8 cellular contexts compared by ENCODE assay signal in genomic region chr19:16325161-16325527, GRCh38. TPM values are rescaled to one million over a fixed set of nuclear protein-coding genes. Genes with fewer than 3 reads are reported as not detected.
A peak's percentile ranks its signal among the peaks of the same experiment; 100 is the strongest.
DNase-seq lines count a peak whose midpoint lies in the region; ATAC-seq lines count a peak whose summit lies in the region.

No MANE protein-coding gene starts in this region.

- no peaks in the 10 kb centered on the region for H3K36me3 ChIP-seq in HUES6 (ENCODE audit: control insufficient read depth, insufficient read depth, low read length)

- H3K4me3 ChIP-seq in HUES6 (ENCODE audit: low read depth, low read length): peak overlapping the region; percentile 61

- intact Hi-C loops in Right ventricle myocardium superior (cut with DNase I): no loop called here
- intact Hi-C loops in sciatic nerve (cut with DNase I): loop anchor here (10.0 kb wide), 1 partner anchor 70 kb away; no protein-coding TSS in a partner anchor

- peak; percentile 12 for DNase-seq in NCI-H2196 (lab: John Stamatoyannopoulos, UW; ENCODE audit: unreplicated experiment)
- DNase-seq in NCI-H2196 treated with DMSO at 0.1 percent for 48 hours (lab: John Stamatoyannopoulos, UW; ENCODE audit: unreplicated experiment): no peak
- DNase-seq in activated T-helper 9 cell treated with anti-CD3 and anti-CD28 coated beads, Interleukin-2, amount 50 U/mL, for 16 hours (ENCODE audit: low read depth): peak; percentile 34
- peak; percentile 78 for DNase-seq in Right ventricle myocardium superior
- peak; percentile 74 for DNase-seq in sciatic nerve (ENCODE audit: low spot score)
- no peak for DNase-seq in middle frontal gyrus (ENCODE audit: extremely low spot score, low spot score)

- H3K9me3 ChIP-seq in HUES6 (ENCODE audit: control insufficient read depth, insufficient read depth, low read depth, low read length): no peaks in the 10 kb centered on the region

- H3K9ac ChIP-seq in HUES6 (ENCODE audit: low read length): no peak overlapping the region

- peak; percentile 6 for ATAC-seq in Right ventricle myocardium superior (ENCODE audit: poor library complexity)
- no peak for ATAC-seq in sciatic nerve
- no peak for ATAC-seq in GM21381 (IDR thresholded peaks at IDR 0.05; ENCODE audit: unreplicated experiment)

- H3K4me1 ChIP-seq in HUES6 (ENCODE audit: control insufficient read depth, insufficient read depth, low read length): no peaks in the 10 kb centered on the region

- peaks cover 78% of the 10 kb centered on the region for H3K27me3 ChIP-seq in HUES6 (ENCODE audit: control insufficient read depth, insufficient read depth, low read length)

- no peak overlapping the region for H3K27ac ChIP-seq in HUES6 (ENCODE audit: low read depth, low read length)

RNA-seq across cellular contexts. Expression of gene KLF2, which starts 0.5 kb away (rescaled TPM):
- 67.6 TPM for total RNA-seq in Right ventricle myocardium superior
- 105 TPM for total RNA-seq in sciatic nerve

Comparison
In these comparisons a context has a peak if more than half of its experiments do, and no peak if none do; other contexts are left out.
1. DNase-seq: peak in NCI-H2196 (single experiment), activated T-helper 9 cell treated with anti-CD3 and anti-CD28 coated beads, Interleukin-2, amount 50 U/mL, for 16 hours (single experiment), Right ventricle myocardium superior (single experiment) and sciatic nerve (single experiment); none in NCI-H2196 treated with DMSO at 0.1 percent for 48 hours (single experiment) and middle frontal gyrus (single experiment).